22 cellular contexts compared by ENCODE assay signal in genomic region chr4:182418054-182418734, GRCh38.
DNase-seq lines count a peak whose midpoint lies in the region; ATAC-seq and TF ChIP-seq lines count a peak whose summit lies in the region.
"Had no signal": no experiment of that assay in that cellular context is flagged by ENCODE, and none has a peak within 500 bp of the region (broad histone marks: within the 10 kb centered on the region; RNA-seq: fewer than 3 reads in every experiment).

No MANE protein-coding gene starts in this region.

- H3K4me3 ChIP-seq in neuronal stem cell (ENCODE audit: low read length in 2 of 2), result no peak overlapping the region
- H3K4me3 ChIP-seq: BLaER1, pancreas, upper lobe of left lung had no signal

- CTCF ChIA-PET in WTC11 (lab: Charles Lee), result no interaction called here

- H3K4me2 ChIP-seq in H9 (ENCODE audit: insufficient read depth, insufficient read length, low read length), result no peak overlapping the region
- no peak overlapping the region for H3K4me2 ChIP-seq in neuronal stem cell (ENCODE audit: insufficient read depth, low read length, poor library complexity, severe bottlenecking)
- H3K4me2 ChIP-seq: BLaER1 had no signal

- H2BK5ac ChIP-seq in H9 (ENCODE audit: insufficient read length, low read length) (no peak overlapping the region), neuronal stem cell (ENCODE audit: low read length) (no peak overlapping the region)

- no peaks in the 10 kb centered on the region for H3K36me3 ChIP-seq in neuronal stem cell (replicated peaks in 1 of 2; ENCODE audit: control insufficient read depth in 2 of 2, insufficient read depth in 2 of 2, low read length in 2 of 2)
- H3K36me3 ChIP-seq: BLaER1, pancreas, upper lobe of left lung had no signal

- H2BK120ac ChIP-seq in H9 (ENCODE audit: low read depth, low read length, poor library complexity, severe bottlenecking) (no peak overlapping the region), neuronal stem cell (ENCODE audit: low read depth, low read length) (no peak overlapping the region)

- no peak overlapping the region for H3K56ac ChIP-seq in H9 (ENCODE audit: insufficient read length, low read depth, low read length)

- H3K18ac ChIP-seq in H9 (ENCODE audit: insufficient read length, low read depth, low read length), result no peak overlapping the region
- no peak overlapping the region for H3K18ac ChIP-seq in neuronal stem cell (ENCODE audit: low read length)

- no peak overlapping the region for H3K23ac ChIP-seq in H9 (ENCODE audit: insufficient read length, low read depth, low read length)
- peak overlapping the region; percentile 65 for H3K23ac ChIP-seq in neuronal stem cell (ENCODE audit: low read depth, low read length, poor library complexity)

- peak overlapping the region; percentile 84; the same call in 1 of the 2 replicates for H2BK15ac ChIP-seq in H9 (ENCODE audit: low read depth, low read length)
- peak overlapping the region; percentile 56 for H2BK15ac ChIP-seq in neuronal stem cell (ENCODE audit: low read length)

- H4K5ac ChIP-seq in H9 (ENCODE audit: insufficient read length, low read depth, low read length), result no peak overlapping the region

- H3K27ac Mint-ChIP-seq in H9 (peak overlapping the region in 1 of 3 experiments; percentile 2; a peak in 1 of 7 replicates), WTC11 (peak overlapping the region; percentile 32; the same call in 1 of the 2 replicates)
- H3K27ac Mint-ChIP-seq: activated naive CD8-positive, alpha-beta T cell treated with anti-CD3 and anti-CD28 coated beads, Interleukin-2, amount 10 ng/mL, durations not matched to agents 7 days and 5 days had no signal

- H3K27me3 ChIP-seq in H9 (ENCODE audit: insufficient read depth, low read length) (no peaks in the 10 kb centered on the region), neuronal stem cell (ENCODE audit: control insufficient read depth in 3 of 3, insufficient read depth in 3 of 3, low read depth in 1 of 3, low read length in 3 of 3) (no peaks in the 10 kb centered on the region)
- H3K27me3 ChIP-seq: BLaER1, pancreas, upper lobe of left lung had no signal

- H4K91ac ChIP-seq in H9 (ENCODE audit: insufficient read length, low read depth, low read length) (no peak overlapping the region), neuronal stem cell (ENCODE audit: low read depth, low read length, poor library complexity) (no peak overlapping the region)

- peaks cover 16 to 29% (median 18%) of the 10 kb centered on the region in 3 experiments for H3K36me3 Mint-ChIP-seq in H9 (ENCODE audit: insufficient read depth in 1 of 3, low read depth in 3 of 3)
- peaks cover 27% of the 10 kb centered on the region for H3K36me3 Mint-ChIP-seq in WTC11
- H3K36me3 Mint-ChIP-seq: activated naive CD8-positive, alpha-beta T cell treated with anti-CD3 and anti-CD28 coated beads, Interleukin-2, amount 10 ng/mL, durations not matched to agents 7 days and 5 days had no signal

- TF ChIP-seq CTCF in H9 (conservative IDR thresholded peaks at IDR 0.05) (no peak), WTC11 (IDR thresholded peaks at IDR 0.05) (no peak)

- H3K4me1 Mint-ChIP-seq in H9 (peaks cover 15 to 16% of the 10 kb centered on the region in 2 experiments), WTC11 (peaks cover 31% of the 10 kb centered on the region)
- H3K4me1 Mint-ChIP-seq: activated naive CD8-positive, alpha-beta T cell treated with anti-CD3 and anti-CD28 coated beads, Interleukin-2, amount 10 ng/mL, durations not matched to agents 7 days and 5 days; neural crest cell had no signal

- H2AK5ac ChIP-seq in H9 (ENCODE audit: insufficient read length, low read length), result no peak overlapping the region
- H2AK5ac ChIP-seq in neuronal stem cell (ENCODE audit: low read depth, low read length), result no peak overlapping the region

- no peaks in the 10 kb centered on the region for H3K79me2 ChIP-seq in H9 (ENCODE audit: insufficient read depth, low read length)

- peaks cover 9% of the 10 kb centered on the region for H3K27me3 Mint-ChIP-seq in H9 (ENCODE audit: low read depth)
- no peaks in the 10 kb centered on the region; the same call in 1 of the 2 replicates for H3K27me3 Mint-ChIP-seq in WTC11 (ENCODE audit: low read depth)

- POLR2A ChIA-PET in WTC11 (lab: Charles Lee), result no interaction called here

- H3K9me3 Mint-ChIP-seq in H9 (peaks cover 12 to 15% of the 10 kb centered on the region in 2 experiments; a peak in 4 of 5 replicates), WTC11 (peaks cover 18% of the 10 kb centered on the region)
- H3K9me3 Mint-ChIP-seq: activated naive CD8-positive, alpha-beta T cell treated with anti-CD3 and anti-CD28 coated beads, Interleukin-2, amount 10 ng/mL, durations not matched to agents 7 days and 5 days; neural crest cell had no signal

- no peaks in the 10 kb centered on the region for H3K23me2 ChIP-seq in H9 (ENCODE audit: insufficient read length, low read depth, low read length, poor library complexity, severe bottlenecking)

- WGBS in H9 (ENCODE audit: extremely low coverage, insufficient read length, low lambda C conversion rate), result no CpG with 5 or more reads among the region's 9 CpGs
- no CpG with 5 or more reads among the region's 9 CpGs for WGBS in neuronal stem cell (ENCODE audit: extremely low coverage in 2 of 2, insufficient read length in 2 of 2, insufficient replicate concordance in 1 of 2), 2 donors

- no peak overlapping the region for H3T11ph ChIP-seq in H9 (ENCODE audit: low read length)

- no peaks in the 10 kb centered on the region for H4K20me1 ChIP-seq in H9 (ENCODE audit: control insufficient read depth, insufficient read depth, insufficient read length)
- H4K20me1 ChIP-seq: BLaER1 had no signal

- no peak overlapping the region for H3K27ac ChIP-seq in H9 (ENCODE audit: insufficient read length, low read depth, low read length)
- no peak overlapping the region for H3K27ac ChIP-seq in neuronal stem cell (replicated peaks; ENCODE audit: low read length)
- H3K27ac ChIP-seq: BLaER1, epithelial cell of prostate, pancreas, upper lobe of left lung had no signal

- H3K14ac ChIP-seq in H9 (ENCODE audit: insufficient read depth, low read length), result no peak overlapping the region
- no peak overlapping the region for H3K14ac ChIP-seq in neuronal stem cell (ENCODE audit: low read length)

- H3K79me1 ChIP-seq in H9 (ENCODE audit: insufficient read depth, low read depth, low read length, poor library complexity, severe bottlenecking) (no peaks in the 10 kb centered on the region), neuronal stem cell (ENCODE audit: low read depth, low read length) (no peaks in the 10 kb centered on the region)

- no peak overlapping the region for H3K9ac ChIP-seq in H9 (ENCODE audit: extremely low read depth, insufficient read length, low read length)
- no peak overlapping the region for H3K9ac ChIP-seq in neuronal stem cell (ENCODE audit: low read depth, low read length, poor library complexity)
- H3K9ac ChIP-seq: BLaER1 had no signal

- H3K9me3 ChIP-seq in H9 (ENCODE audit: control insufficient read depth, low read depth, low read length) (peaks cover 10% of the 10 kb centered on the region), neuronal stem cell (replicated peaks in 1 of 2; ENCODE audit: control insufficient read depth in 2 of 2, insufficient read depth in 1 of 2, low read depth in 1 of 2, low read length in 2 of 2) (peaks cover 0 to 16% of the 10 kb centered on the region in 2 donors)
- H3K9me3 ChIP-seq: pancreas had no signal

- H2BK12ac ChIP-seq in H9 (ENCODE audit: insufficient read length, low read depth, low read length) (no peak overlapping the region), neuronal stem cell (ENCODE audit: low read length) (peak overlapping the region; percentile 41)

- H3K4me3 Mint-ChIP-seq in H9 (no peak overlapping the region), WTC11 (no peak overlapping the region)
- H3K4me3 Mint-ChIP-seq: activated naive CD8-positive, alpha-beta T cell treated with anti-CD3 and anti-CD28 coated beads, Interleukin-2, amount 10 ng/mL, durations not matched to agents 7 days and 5 days; neural crest cell had no signal

- no peak overlapping the region for H4K8ac ChIP-seq in H9 (replicated peaks; ENCODE audit: insufficient read length, low read depth, low read length)
- H4K8ac ChIP-seq in neuronal stem cell (ENCODE audit: low read depth, low read length), result no peak overlapping the region

- H2AFZ ChIP-seq in H9 (ENCODE audit: low read length) (no peak overlapping the region), neuronal stem cell (ENCODE audit: low read length) (no peak overlapping the region)

- H3K4me1 ChIP-seq in H9 (ENCODE audit: insufficient read depth, low read length) (peaks cover 2% of the 10 kb centered on the region; the same call in 1 of the 2 replicates), neuronal stem cell (ENCODE audit: control insufficient read depth in 2 of 2, insufficient read depth in 1 of 2, low read depth in 1 of 2, low read length in 2 of 2) (no peaks in the 10 kb centered on the region)
- H3K4me1 ChIP-seq: pancreas, upper lobe of left lung had no signal

- H3K4ac ChIP-seq in H9 (ENCODE audit: low read depth, low read length) (no peak overlapping the region; the same call in 1 of the 2 replicates), neuronal stem cell (ENCODE audit: low read length) (no peak overlapping the region)

- no peak for DNase-seq in H9
- no peak for DNase-seq in WTC11 (ENCODE audit: low spot score)
- DNase-seq in neuronal stem cell (ENCODE audit: low spot score), result no peak
- DNase-seq in EL, result no peak
- DNase-seq: activated CD4-positive, alpha-beta T cell treated with anti-CD3 and anti-CD28 coated beads, Interleukin-2, amount 50 U/mL, for 48 hours; activated gamma-delta T cell treated with Interleukin-2 at 50 U/mL for 16 hours; activated naive CD8-positive, alpha-beta T cell treated with anti-CD3 and anti-CD28 coated beads, Interleukin-2, amount 10 ng/mL, durations not matched to agents 7 days and 5 days; activated T-cell treated with anti-CD3 and anti-CD28 coated beads, Interleukin-2, amount 50 U/mL, for 48 hours; aorta; effector CD4-positive, alpha-beta T cell; Kasumi-1; left colon; pancreas; small intestine; stimulated activated naive CD4-positive, alpha-beta T cell; upper lobe of left lung had no signal

- H2BK20ac ChIP-seq in H9 (ENCODE audit: low read depth, low read length, poor library complexity, severe bottlenecking), result no peak overlapping the region

- peak; percentile 69 for ATAC-seq in GM18511 (IDR thresholded peaks at IDR 0.05; ENCODE audit: unreplicated experiment)
- no peak for ATAC-seq in WTC11
- ATAC-seq in GM18519 (IDR thresholded peaks at IDR 0.05; ENCODE audit: low FRiP score, unreplicated experiment), result no peak
- ATAC-seq in HG02610 (IDR thresholded peaks at IDR 0.05; ENCODE audit: unreplicated experiment), result no peak
- ATAC-seq: left colon, pancreas had no signal

TF ChIP-seq in WTC11, 78 proteins besides CTCF, POLR2A, EP300 and RAD21 (continues in another document):
- TF ChIP-seq, protein P1, sequence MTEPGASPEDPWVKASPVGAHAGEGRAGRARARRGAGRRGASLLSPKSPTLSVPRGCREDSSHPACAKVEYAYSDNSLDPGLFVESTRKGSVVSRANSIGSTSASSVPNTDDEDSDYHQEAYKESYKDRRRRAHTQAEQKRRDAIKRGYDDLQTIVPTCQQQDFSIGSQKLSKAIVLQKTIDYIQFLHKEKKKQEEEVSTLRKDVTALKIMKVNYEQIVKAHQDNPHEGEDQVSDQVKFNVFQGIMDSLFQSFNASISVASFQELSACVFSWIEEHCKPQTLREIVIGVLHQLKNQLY (CRISPR knock-in tag; IDR thresholded peaks at IDR 0.05), result no peak
- no peak for TF ChIP-seq GTF2I (CRISPR knock-in tag; conservative IDR thresholded peaks at IDR 0.05)
- TF ChIP-seq ZBTB21 (CRISPR knock-in tag; IDR thresholded peaks at IDR 0.05; ENCODE audit: borderline replicate concordance), result no peak
